Comparison of ENCODE assay signal across 24 cellular contexts in genomic region chr4:60589425-60589824, GRCh38.
"Had no signal": no experiment of that assay in that cellular context is flagged by ENCODE, and none has a peak within 500 bp of the region (broad histone marks: within the 10 kb centered on the region; RNA-seq: fewer than 3 reads in every experiment).

No MANE protein-coding gene starts in this region.

- H3K27me3 ChIP-seq: adrenal gland, ascending aorta, dorsolateral prefrontal cortex, right atrium auricular region, transverse colon had no signal

- H3K27me3 Mint-ChIP-seq: activated naive CD8-positive, alpha-beta T cell treated with anti-CD3 and anti-CD28 coated beads for 36 hours; brain; memory B cell; naive thymus-derived CD8-positive, alpha-beta T cell; stimulated activated naive B cell treated with anti-CD40 and anti-IgM and Interleukin-4, amounts not matched to agents 10 μg/mL and 1 μg/mL and 100 μg/mL, for 72 hours had no signal

- DNase-seq: activated CD4-positive, alpha-beta T cell treated with anti-CD3 and anti-CD28 coated beads for 48 hours; activated CD4-positive, alpha-beta T cell treated with anti-CD3 and anti-CD28 coated beads, Interleukin-2, amount 50 U/mL, for 48 hours; activated CD8-positive, alpha-beta memory T cell treated with anti-CD3 and anti-CD28 coated beads for 24 hours; activated effector memory CD4-positive, alpha-beta T cell treated with Interleukin-2 at 50 U/mL for 16 hours; activated naive CD4-positive, alpha-beta T cell treated with anti-CD3 and anti-CD28 coated beads for 36 hours; activated naive CD8-positive, alpha-beta T cell treated with anti-CD3 and anti-CD28 coated beads for 36 hours; adrenal gland; dorsolateral prefrontal cortex; effector memory CD4-positive, alpha-beta T cell; head of caudate nucleus; islet precursor cell; left cardiac atrium; naive thymus-derived CD8-positive, alpha-beta T cell; stimulated activated CD4-positive, alpha-beta T cell treated with anti-CD3 and anti-CD28 coated beads, Interleukin-15, amount 100 ng/mL, for 24 hours; stimulated activated CD4-positive, alpha-beta T cell treated with anti-CD3 and anti-CD28 coated beads, Interleukin-2, amount 100 ng/mL, for 24 hours; stimulated activated naive B cell treated with anti-CD40 and anti-IgM and Interleukin-4, amounts not matched to agents 10 μg/mL and 1 μg/mL and 100 μg/mL, for 72 hours; transverse colon had no signal

- H3K36me3 Mint-ChIP-seq: activated naive CD8-positive, alpha-beta T cell treated with anti-CD3 and anti-CD28 coated beads for 36 hours; brain; memory B cell; stimulated activated naive B cell treated with anti-CD40 and anti-IgM and Interleukin-4, amounts not matched to agents 10 μg/mL and 1 μg/mL and 100 μg/mL, for 72 hours had no signal

- H3K4me3 Mint-ChIP-seq: activated naive CD4-positive, alpha-beta T cell treated with anti-CD3 and anti-CD28 coated beads for 36 hours; activated naive CD8-positive, alpha-beta T cell treated with anti-CD3 and anti-CD28 coated beads for 36 hours; brain; memory B cell; naive thymus-derived CD8-positive, alpha-beta T cell; stimulated activated naive B cell treated with anti-CD40 and anti-IgM and Interleukin-4, amounts not matched to agents 10 μg/mL and 1 μg/mL and 100 μg/mL, for 72 hours had no signal

- H3K4me3 ChIP-seq: adrenal gland, ascending aorta, coronary artery, dorsolateral prefrontal cortex, right atrium auricular region, transverse colon had no signal

- H3K9me3 Mint-ChIP-seq: brain had no signal

- H3K27ac Mint-ChIP-seq: activated naive CD4-positive, alpha-beta T cell treated with anti-CD3 and anti-CD28 coated beads for 36 hours; activated naive CD8-positive, alpha-beta T cell treated with anti-CD3 and anti-CD28 coated beads for 36 hours; brain; memory B cell; naive thymus-derived CD8-positive, alpha-beta T cell; stimulated activated naive B cell treated with anti-CD40 and anti-IgM and Interleukin-4, amounts not matched to agents 10 μg/mL and 1 μg/mL and 100 μg/mL, for 72 hours had no signal

- ATAC-seq: activated CD4-positive, CD25-positive, alpha-beta regulatory T cell treated with anti-CD3 and anti-CD28 coated beads, Interleukin-2, amount 50 U/mL, for 24 hours; left cardiac atrium; naive thymus-derived CD8-positive, alpha-beta T cell; stimulated activated naive B cell treated with anti-CD40 and anti-IgM and Interleukin-4, amounts not matched to agents 10 μg/mL and 1 μg/mL and 100 μg/mL, for 72 hours had no signal

- H3K36me3 ChIP-seq: adrenal gland, ascending aorta, right atrium auricular region, transverse colon had no signal

- H3K4me1 Mint-ChIP-seq: activated naive CD8-positive, alpha-beta T cell treated with anti-CD3 and anti-CD28 coated beads for 36 hours; brain; memory B cell; naive thymus-derived CD8-positive, alpha-beta T cell; stimulated activated naive B cell treated with anti-CD40 and anti-IgM and Interleukin-4, amounts not matched to agents 10 μg/mL and 1 μg/mL and 100 μg/mL, for 72 hours had no signal

- H3K4me1 ChIP-seq: adrenal gland, ascending aorta, right atrium auricular region, transverse colon had no signal

- H3K27ac ChIP-seq: adrenal gland, ascending aorta, coronary artery, dorsolateral prefrontal cortex, right atrium auricular region, transverse colon, VCaP had no signal
